ENCODE assay signal across 12 cellular contexts in the genomic region with DNA sequence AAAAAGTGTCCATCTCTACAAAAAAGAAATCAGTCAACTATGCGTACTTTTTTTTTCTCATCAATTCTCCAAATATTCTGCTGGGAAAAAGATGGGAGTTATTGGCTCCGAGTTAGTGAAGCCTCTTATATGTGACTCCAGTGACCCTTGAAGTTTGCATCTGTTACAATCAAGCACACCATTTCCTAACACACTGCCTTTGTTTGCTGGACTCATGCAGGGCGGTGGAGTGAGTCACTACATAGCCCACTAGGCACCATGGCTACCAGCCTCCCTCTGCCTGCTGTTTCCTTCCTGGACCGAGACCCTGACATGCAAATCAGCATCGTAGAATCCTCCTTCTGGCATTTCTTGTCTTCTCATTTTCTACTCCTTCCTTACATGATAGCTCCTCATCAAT.
DNase-seq lines count a peak whose midpoint lies in the region; ATAC-seq, FAIRE-seq and TF ChIP-seq lines count a peak whose summit lies in the region.
"Had no signal": no experiment of that assay in that cellular context is flagged by ENCODE, and none has a peak within 500 bp of the region (broad histone marks: within the 10 kb centered on the region; RNA-seq: fewer than 3 reads in every experiment).

No MANE protein-coding gene starts in this region.

- H3K4me1 ChIP-seq in HepG2 (ENCODE audit: insufficient read depth, low read length) (no peaks in the 10 kb centered on the region), right lobe of liver (no peaks in the 10 kb centered on the region)
- H3K4me1 ChIP-seq: BE2C had no signal

- H3K27ac ChIP-seq in HepG2 (ENCODE audit: extremely low read length, insufficient read depth, low read length) (no peak overlapping the region), right lobe of liver (no peak overlapping the region)
- H3K27ac ChIP-seq: cardiac muscle cell had no signal

- no peak for DNase-seq in HepG2 (ENCODE audit: low spot score)
- DNase-seq in right lobe of liver, result no peak
- DNase-seq in amniotic epithelial cell (ENCODE audit: low read depth), result peak; percentile 76
- DNase-seq in iPS DF 19.7 (ENCODE audit: low read depth, low spot score), result peak; percentile 60
- DNase-seq in urothelium cell line (ENCODE audit: low spot score), result peak; percentile 54
- no peak for DNase-seq in effector CD8-positive, alpha-beta T cell (lab: John Stamatoyannopoulos, UW)
- no peak for DNase-seq in stimulated activated CD4-positive, alpha-beta T cell treated with anti-CD3 and anti-CD28 coated beads, Interleukin-4, amount 100 ng/mL, for 4 hours
- no peak for DNase-seq in GM10266 (ENCODE audit: extremely low spot score)
- DNase-seq: BE2C; NCI-H1694 treated with DMSO at 0.1 percent for 48 hours; stimulated activated CD8-positive, alpha-beta memory T cell treated with anti-CD3 and anti-CD28 coated beads, Interleukin-4, amount 100 ng/mL, for 48 hours had no signal

- POLR2A ChIA-PET in HepG2 (lab: Yijun Ruan, JAX), result no interaction called here

- TF ChIP-seq CTCF in HepG2 (CRISPR knock-in tag; IDR thresholded peaks at IDR 0.05) (no peak), right lobe of liver (IDR thresholded peaks at IDR 0.05) (no peak), GM10266 (IDR thresholded peaks at IDR 0.05; ENCODE audit: control insufficient read depth, insufficient read depth, low read depth, missing control alignments) (no peak)

- no peaks in the 10 kb centered on the region; a peak in 1 of 5 replicates for H3K27me3 ChIP-seq in HepG2 (ENCODE audit: control insufficient read depth in 1 of 2, insufficient read depth in 2 of 2, low read length in 2 of 2)
- H3K27me3 ChIP-seq in right lobe of liver, result no peaks in the 10 kb centered on the region
- H3K27me3 ChIP-seq: BE2C, cardiac muscle cell had no signal

- FAIRE-seq in HepG2 (lab: Jason Lieb, UNC), result no peak
- no peak for FAIRE-seq in urothelium cell line (lab: Jason Lieb, UNC)

- no peaks in the 10 kb centered on the region for H4K20me1 ChIP-seq in HepG2 (ENCODE audit: insufficient read depth, low read length)

- no TSS peak for BruUV-seq in HepG2 (replicated peaks; lab: Mats Ljungman, UMichigan)

- 4% methylated on average over 5 of the region's 5 CpGs for WGBS in HepG2 (ENCODE audit: low lambda C conversion rate)
- WGBS in right lobe of liver (ENCODE audit: insufficient coverage, low coverage, low lambda C conversion rate, missing lambda C conversion rate), result 56% methylated on average over 5 of the region's 5 CpGs

- CTCF ChIA-PET in HepG2 (lab: Yijun Ruan, JAX; ENCODE audit: low intra/inter-chr PET ratio, low total read pairs), result no interaction called here

- H3K9ac ChIP-seq in HepG2 (ENCODE audit: insufficient read depth, low read depth, low read length), result no peak overlapping the region

- H3K36me3 ChIP-seq in HepG2 (replicated peaks in 1 of 2; ENCODE audit: control insufficient read depth in 1 of 2, insufficient read depth in 2 of 2, low read length in 2 of 2), result no peaks in the 10 kb centered on the region
- no peaks in the 10 kb centered on the region for H3K36me3 ChIP-seq in right lobe of liver
- H3K36me3 ChIP-seq: BE2C, cardiac muscle cell had no signal

- H3K79me2 ChIP-seq in HepG2 (ENCODE audit: insufficient read depth, low read length), result no peaks in the 10 kb centered on the region

- no peak for TF ChIP-seq RAD21 in HepG2 (CRISPR knock-in tag; IDR thresholded peaks at IDR 0.05)

- H3K4me3 ChIP-seq in HepG2 (replicated peaks in 1 of 3; ENCODE audit: insufficient read depth in 1 of 3, low read depth in 2 of 3, low read length in 3 of 3) (no peak overlapping the region), right lobe of liver (no peak overlapping the region)
- H3K4me3 ChIP-seq: cardiac muscle cell had no signal

- ATAC-seq in HepG2, result peak; percentile 69
- ATAC-seq in right lobe of liver, result no peak

- no peak for TF ChIP-seq POLR2A in HepG2 (IDR thresholded peaks at IDR 0.05; ENCODE audit: insufficient read depth in 1 of 2, low read depth in 2 of 2, low read length in 2 of 2)
- no peak for TF ChIP-seq POLR2A in right lobe of liver (IDR thresholded peaks at IDR 0.05)

- no peaks in the 10 kb centered on the region for H3K9me3 ChIP-seq in HepG2 (ENCODE audit: low read length)
- H3K9me3 ChIP-seq in right lobe of liver, result no peaks in the 10 kb centered on the region
- H3K9me3 ChIP-seq: BE2C had no signal

- no peak overlapping the region for H2AFZ ChIP-seq in HepG2 (ENCODE audit: low read length)

- no peak overlapping the region for H3K4me2 ChIP-seq in HepG2 (ENCODE audit: low read depth, low read length)

- in situ Hi-C loops in HepG2 (cut with HindIII; ENCODE audit: extremely low pct_ligation_motif_present, low pct_unique_long_range_greater_than_20kb), result no loop called here

- TF ChIP-seq EP300 in HepG2 (IDR thresholded peaks at IDR 0.05; ENCODE audit: low read depth in 2 of 2, low read length in 2 of 2), result no peak
- TF ChIP-seq EP300 in HepG2 (CRISPR knock-in tag; IDR thresholded peaks at IDR 0.05; ENCODE audit: borderline replicate concordance), result no peak

- intact Hi-C loops in HepG2 (cut with micrococcal nuclease; ENCODE audit: unreplicated experiment), result no loop called here
- intact Hi-C loops in right lobe of liver (cut with DNase I), result no loop called here

TF ChIP-seq in HepG2, 621 proteins besides CTCF, POLR2A, EP300 and RAD21:
- TF ChIP-seq MAF1 (CRISPR knock-in tag; IDR thresholded peaks at IDR 0.05; ENCODE audit: borderline replicate concordance), result no peak
- TF ChIP-seq KMT2B (CRISPR knock-in tag; IDR thresholded peaks at IDR 0.05), result no peak
- 0 out of 2 replicates have a peak, but pooled peaks have one; percentile 23 for TF ChIP-seq FOSL2 (CRISPR knock-in tag; IDR thresholded peaks at IDR 0.05)
- no peak for TF ChIP-seq ZNF570 (CRISPR knock-in tag; IDR thresholded peaks at IDR 0.05; ENCODE audit: borderline replicate concordance)
- TF ChIP-seq ZNF17 (CRISPR knock-in tag; IDR thresholded peaks at IDR 0.05), result no peak

Comparison
In these comparisons a context has a peak if more than half of its experiments do, and no peak if none do; other contexts are left out.
1. DNase-seq: peak in amniotic epithelial cell (single experiment), iPS DF 19.7 (single experiment) and urothelium cell line (single experiment); none in HepG2 (single experiment), right lobe of liver (0 of 3), effector CD8-positive, alpha-beta T cell (single experiment), stimulated activated CD4-positive, alpha-beta T cell treated with anti-CD3 and anti-CD28 coated beads, Interleukin-4, amount 100 ng/mL, for 4 hours (0 of 2) and GM10266 (single experiment).